In the genomic region with DNA sequence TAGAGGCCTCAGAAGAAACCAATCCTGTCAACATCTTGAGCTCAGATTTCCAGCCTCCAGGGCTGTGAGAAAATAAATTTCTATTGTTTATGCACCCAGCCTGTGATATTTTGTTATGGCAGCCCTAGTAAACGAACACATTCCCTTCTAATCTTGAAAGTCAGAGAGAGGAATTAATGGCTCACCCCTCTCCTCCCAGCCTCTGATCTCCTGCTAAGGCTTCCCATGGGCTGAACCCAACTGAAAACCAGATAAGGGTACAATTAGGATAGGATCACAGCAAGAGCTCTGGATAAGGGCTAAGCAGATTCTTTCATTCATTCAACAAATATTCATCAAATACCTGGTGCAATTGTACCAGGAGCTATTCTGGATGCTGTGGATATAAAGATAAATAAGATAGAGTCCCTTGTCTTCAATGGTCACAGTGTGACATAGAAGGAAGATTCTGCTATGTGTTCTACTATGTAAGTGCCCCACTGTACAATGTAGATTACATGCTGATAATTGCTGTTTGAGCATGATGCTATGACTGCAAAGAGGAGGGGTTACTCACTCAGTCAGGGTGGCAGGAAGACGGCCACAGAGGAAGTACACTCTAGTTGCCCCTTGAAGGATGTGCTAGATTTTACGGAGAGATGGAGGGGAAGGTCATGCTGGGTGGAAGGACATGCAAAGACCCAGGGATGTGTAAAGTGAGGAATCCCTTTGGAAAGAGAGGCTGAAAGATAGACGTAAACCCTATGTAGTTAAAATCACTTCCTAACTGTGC, we compare ENCODE assay signal across 16 cellular contexts.
A peak's percentile ranks its signal among the peaks of the same experiment; 100 is the strongest.
DNase-seq lines count a peak whose midpoint lies in the region; ATAC-seq and TF ChIP-seq lines count a peak whose summit lies in the region.
"Had no signal": no experiment of that assay in that cellular context is flagged by ENCODE, and none has a peak within 500 bp of the region (broad histone marks: within the 10 kb centered on the region; RNA-seq: fewer than 3 reads in every experiment).

No MANE protein-coding gene starts in this region.

- peak overlapping the region; percentile 23 to 37 for H3K18ac ChIP-seq in mesenchymal stem cell (ENCODE audit: low read depth in 1 of 2, low read length in 2 of 2)

- no peak overlapping the region for H3K23ac ChIP-seq in mesenchymal stem cell (ENCODE audit: low read length in 2 of 2)

- no peak overlapping the region for H3K4ac ChIP-seq in mesenchymal stem cell (ENCODE audit: low read depth in 1 of 2, low read length in 2 of 2)

- no peaks in the 10 kb centered on the region for H3K27me3 ChIP-seq in left ventricle myocardium inferior (ENCODE audit: low read depth)
- H3K27me3 ChIP-seq in right atrium auricular region: no peaks in the 10 kb centered on the region
- no peaks in the 10 kb centered on the region for H3K27me3 ChIP-seq in mesenchymal stem cell (ENCODE audit: control insufficient read depth in 1 of 2, insufficient read depth in 1 of 2, low read length in 2 of 2)
- H3K27me3 ChIP-seq: foreskin keratinocyte had no signal

- H3K4me1 Mint-ChIP-seq in activated CD8-positive, alpha-beta T cell treated with anti-CD3 and anti-CD28 coated beads for 36 hours (ENCODE audit: low read depth): peaks cover 12% of the 10 kb centered on the region
- peaks cover 6% of the 10 kb centered on the region for H3K4me1 Mint-ChIP-seq in stimulated activated naive CD8-positive, alpha-beta T cell treated with anti-CD3 and anti-CD28 coated beads, Interleukin-15, amount 100 ng/mL, for 72 hours

- H3K4me3 ChIP-seq in left ventricle myocardium inferior (no peak overlapping the region), right atrium auricular region (no peak overlapping the region), mesenchymal stem cell (ENCODE audit: insufficient read depth in 1 of 2, low read depth in 1 of 2, low read length in 2 of 2) (no peak overlapping the region)
- H3K4me3 ChIP-seq: coronary artery had no signal

- ATAC-seq in activated CD8-positive, alpha-beta T cell treated with anti-CD3 and anti-CD28 coated beads for 36 hours: peak; percentile 90
- peak; percentile 60 for ATAC-seq in stimulated activated naive CD8-positive, alpha-beta T cell treated with anti-CD3 and anti-CD28 coated beads, Interleukin-15, amount 100 ng/mL, for 72 hours
- ATAC-seq in activated naive CD4-positive, alpha-beta T cell treated with anti-CD3 and anti-CD28 coated beads, Interleukin-2, amount 50 U/mL, for 72 hours: no peak
- ATAC-seq: foreskin keratinocyte, left cardiac atrium had no signal

- H3K36me3 Mint-ChIP-seq in activated CD8-positive, alpha-beta T cell treated with anti-CD3 and anti-CD28 coated beads for 36 hours (ENCODE audit: low read depth): no peaks in the 10 kb centered on the region
- H3K36me3 Mint-ChIP-seq in activated naive CD4-positive, alpha-beta T cell treated with anti-CD3 and anti-CD28 coated beads, Interleukin-2, amount 50 U/mL, for 72 hours: no peaks in the 10 kb centered on the region
- H3K36me3 Mint-ChIP-seq: activated naive CD4-positive, alpha-beta T cell treated with anti-CD3 and anti-CD28 coated beads, Interleukin-2, amount 10 ng/mL, durations not matched to agents 7 days and 5 days; brain had no signal

- no peak overlapping the region for H3K4me2 ChIP-seq in mesenchymal stem cell (ENCODE audit: low read length, poor library complexity, severe bottlenecking)

- no peak overlapping the region for H4K91ac ChIP-seq in mesenchymal stem cell (ENCODE audit: low read length)

- H3K9me3 ChIP-seq in left ventricle myocardium inferior (replicated peaks) (no peaks in the 10 kb centered on the region), right atrium auricular region (no peaks in the 10 kb centered on the region), mesenchymal stem cell (ENCODE audit: control insufficient read depth, low read length) (no peaks in the 10 kb centered on the region)

- no peak for DNase-seq in left ventricle myocardium inferior
- DNase-seq in right atrium auricular region (ENCODE audit: low spot score): no peak
- DNase-seq in activated CD8-positive, alpha-beta T cell treated with anti-CD3 and anti-CD28 coated beads for 36 hours: peak; percentile 23
- DNase-seq in mesenchymal stem cell: no peak
- DNase-seq in stimulated activated naive CD8-positive, alpha-beta T cell treated with anti-CD3 and anti-CD28 coated beads, Interleukin-15, amount 100 ng/mL, for 72 hours: no peak
- no peak for DNase-seq in SKM-1 (lab: John Stamatoyannopoulos, UW; ENCODE audit: unreplicated experiment)
- DNase-seq in activated naive CD4-positive, alpha-beta T cell treated with anti-CD3 and anti-CD28 coated beads, Interleukin-2, amount 50 U/mL, for 72 hours (ENCODE audit: low spot score in 2 of 2): no peak
- DNase-seq in KG1 (lab: John Stamatoyannopoulos, UW): no peak
- DNase-seq: activated naive CD4-positive, alpha-beta T cell treated with anti-CD3 and anti-CD28 coated beads, Interleukin-2, amount 10 ng/mL, durations not matched to agents 7 days and 5 days; foreskin keratinocyte; left cardiac atrium; NCI-H187 treated with DMSO at 0.1 percent for 48 hours; stimulated activated CD4-positive, alpha-beta T cell treated with anti-CD3 and anti-CD28 coated beads, Interleukin-2, amount 100 ng/mL, for 24 hours; WERI-Rb-1 had no signal

- intact Hi-C loops in left ventricle myocardium inferior (cut with micrococcal nuclease): no loop called here
- intact Hi-C loops in activated CD8-positive, alpha-beta T cell treated with anti-CD3 and anti-CD28 coated beads for 36 hours (cut with micrococcal nuclease): no loop called here

- no peak overlapping the region for H2BK15ac ChIP-seq in mesenchymal stem cell (ENCODE audit: low read depth, poor library complexity, severe bottlenecking)

- H3K79me1 ChIP-seq in mesenchymal stem cell (replicated peaks; ENCODE audit: low read length, poor library complexity, severe bottlenecking): no peaks in the 10 kb centered on the region

- peak overlapping the region; percentile 22 to 73 for H2BK12ac ChIP-seq in mesenchymal stem cell (ENCODE audit: low read length in 2 of 2)

- TF ChIP-seq CTCF in left ventricle myocardium inferior (IDR thresholded peaks at IDR 0.05; ENCODE audit: borderline replicate concordance) (no peak), right atrium auricular region (IDR thresholded peaks at IDR 0.05) (no peak)
- TF ChIP-seq CTCF in activated CD8-positive, alpha-beta T cell treated with anti-CD3 and anti-CD28 coated beads for 36 hours (IDR thresholded peaks at IDR 0.05): no peak

- no peaks in the 10 kb centered on the region for H3K9me3 Mint-ChIP-seq in activated CD8-positive, alpha-beta T cell treated with anti-CD3 and anti-CD28 coated beads for 36 hours
- H3K9me3 Mint-ChIP-seq in stimulated activated naive CD8-positive, alpha-beta T cell treated with anti-CD3 and anti-CD28 coated beads, Interleukin-15, amount 100 ng/mL, for 72 hours: no peaks in the 10 kb centered on the region
- peaks cover 0 to 8% of the 10 kb centered on the region in 2 donors for H3K9me3 Mint-ChIP-seq in activated naive CD4-positive, alpha-beta T cell treated with anti-CD3 and anti-CD28 coated beads, Interleukin-2, amount 50 U/mL, for 72 hours
- H3K9me3 Mint-ChIP-seq: activated naive CD4-positive, alpha-beta T cell treated with anti-CD3 and anti-CD28 coated beads, Interleukin-2, amount 10 ng/mL, durations not matched to agents 7 days and 5 days; brain had no signal

- H3K27ac ChIP-seq in left ventricle myocardium inferior (replicated peaks) (peak overlapping the region; percentile 21), right atrium auricular region (no peak overlapping the region), mesenchymal stem cell (ENCODE audit: low read length, poor library complexity, severe bottlenecking) (no peak overlapping the region)
- H3K27ac ChIP-seq: coronary artery, foreskin keratinocyte, WERI-Rb-1 had no signal

- peaks cover 36% of the 10 kb centered on the region for H3K4me1 ChIP-seq in left ventricle myocardium inferior
- H3K4me1 ChIP-seq in right atrium auricular region: peaks cover 0 to 17% of the 10 kb centered on the region in 2 donors
- H3K4me1 ChIP-seq in mesenchymal stem cell (ENCODE audit: control insufficient read depth, insufficient read depth, low read depth, low read length): peaks cover 5% of the 10 kb centered on the region
- H3K4me1 ChIP-seq: foreskin keratinocyte had no signal

- H2AFZ ChIP-seq in mesenchymal stem cell (ENCODE audit: low read depth, low read length): no peak overlapping the region

- no peaks in the 10 kb centered on the region for H3K36me3 ChIP-seq in left ventricle myocardium inferior
- no peaks in the 10 kb centered on the region for H3K36me3 ChIP-seq in right atrium auricular region
- H3K36me3 ChIP-seq in mesenchymal stem cell (ENCODE audit: control insufficient read depth in 1 of 2, insufficient read depth in 2 of 2, low read depth in 1 of 2, low read length in 2 of 2): no peaks in the 10 kb centered on the region
- H3K36me3 ChIP-seq: WERI-Rb-1 had no signal

- no peak overlapping the region for H2BK5ac ChIP-seq in mesenchymal stem cell (ENCODE audit: low read depth, low read length, poor library complexity, severe bottlenecking)

- no peak overlapping the region for H3K14ac ChIP-seq in mesenchymal stem cell (ENCODE audit: low read length in 2 of 2)

- no peak overlapping the region for H2BK120ac ChIP-seq in mesenchymal stem cell (ENCODE audit: low read depth, low read length)

- H4K8ac ChIP-seq in mesenchymal stem cell (ENCODE audit: low read length): no peak overlapping the region

- WGBS in mesenchymal stem cell: 63% methylated on average over 3 of the region's 4 CpGs

- H3K4me3 Mint-ChIP-seq in activated CD8-positive, alpha-beta T cell treated with anti-CD3 and anti-CD28 coated beads for 36 hours: no peak overlapping the region
- H3K4me3 Mint-ChIP-seq in stimulated activated naive CD8-positive, alpha-beta T cell treated with anti-CD3 and anti-CD28 coated beads, Interleukin-15, amount 100 ng/mL, for 72 hours: no peak overlapping the region
- H3K4me3 Mint-ChIP-seq: activated naive CD4-positive, alpha-beta T cell treated with anti-CD3 and anti-CD28 coated beads, Interleukin-2, amount 10 ng/mL, durations not matched to agents 7 days and 5 days; brain had no signal

- no peak overlapping the region for H3K27ac Mint-ChIP-seq in activated CD8-positive, alpha-beta T cell treated with anti-CD3 and anti-CD28 coated beads for 36 hours
- no peak overlapping the region for H3K27ac Mint-ChIP-seq in stimulated activated naive CD8-positive, alpha-beta T cell treated with anti-CD3 and anti-CD28 coated beads, Interleukin-15, amount 100 ng/mL, for 72 hours
- H3K27ac Mint-ChIP-seq in activated naive CD4-positive, alpha-beta T cell treated with anti-CD3 and anti-CD28 coated beads, Interleukin-2, amount 50 U/mL, for 72 hours: no peak overlapping the region
- H3K27ac Mint-ChIP-seq: activated naive CD4-positive, alpha-beta T cell treated with anti-CD3 and anti-CD28 coated beads, Interleukin-2, amount 10 ng/mL, durations not matched to agents 7 days and 5 days; brain had no signal

- no peak overlapping the region for H3K9ac ChIP-seq in mesenchymal stem cell (ENCODE audit: low read length)

- CTCF ChIA-PET in activated CD8-positive, alpha-beta T cell treated with anti-CD3 and anti-CD28 coated beads for 36 hours (lab: Charles Lee): interaction anchor here (1.1 to 1.2 kb wide), 2 partner anchors 9 to 712 kb away, joined by 3 to 4 read pairs; no protein-coding TSS in a partner anchor

- H3K27me3 Mint-ChIP-seq in activated CD8-positive, alpha-beta T cell treated with anti-CD3 and anti-CD28 coated beads for 36 hours: no peaks in the 10 kb centered on the region
- no peaks in the 10 kb centered on the region for H3K27me3 Mint-ChIP-seq in stimulated activated naive CD8-positive, alpha-beta T cell treated with anti-CD3 and anti-CD28 coated beads, Interleukin-15, amount 100 ng/mL, for 72 hours
- H3K27me3 Mint-ChIP-seq: brain had no signal

- POLR2A ChIA-PET in activated CD8-positive, alpha-beta T cell treated with anti-CD3 and anti-CD28 coated beads for 36 hours (lab: Charles Lee): interaction anchor here (0.5 to 1.0 kb wide), 2 partner anchors 8 to 204 kb away, joined by 3 read pairs; no protein-coding TSS in a partner anchor

- no peak overlapping the region for H2AK5ac ChIP-seq in mesenchymal stem cell (ENCODE audit: low read length, severe bottlenecking)

Comparison
In these comparisons a context has a peak if more than half of its experiments do, and no peak if none do; other contexts are left out.
1. ATAC-seq: peak in activated CD8-positive, alpha-beta T cell treated with anti-CD3 and anti-CD28 coated beads for 36 hours (single experiment) and stimulated activated naive CD8-positive, alpha-beta T cell treated with anti-CD3 and anti-CD28 coated beads, Interleukin-15, amount 100 ng/mL, for 72 hours (single experiment); none in activated naive CD4-positive, alpha-beta T cell treated with anti-CD3 and anti-CD28 coated beads, Interleukin-2, amount 50 U/mL, for 72 hours (0 of 2).